1 cellular context compared by ENCODE assay signal in genomic region chr10:4947039-4947634, GRCh38.
A peak's percentile ranks its signal among the peaks of the same experiment; 100 is the strongest.
TF ChIP-seq lines count a peak whose summit lies in the region.

No MANE protein-coding gene starts in this region.

TF ChIP-seq in HepG2, 621 proteins besides CTCF, POLR2A, EP300 and RAD21 (continued from another document and continues in another):
- TF ChIP-seq GABPA (IDR thresholded peaks at IDR 0.05; ENCODE audit: low read depth, low read length) = no peak
- TF ChIP-seq GABPA (CRISPR knock-in tag; IDR thresholded peaks at IDR 0.05; ENCODE audit: low read depth) = no peak
- TF ChIP-seq, protein P1, sequence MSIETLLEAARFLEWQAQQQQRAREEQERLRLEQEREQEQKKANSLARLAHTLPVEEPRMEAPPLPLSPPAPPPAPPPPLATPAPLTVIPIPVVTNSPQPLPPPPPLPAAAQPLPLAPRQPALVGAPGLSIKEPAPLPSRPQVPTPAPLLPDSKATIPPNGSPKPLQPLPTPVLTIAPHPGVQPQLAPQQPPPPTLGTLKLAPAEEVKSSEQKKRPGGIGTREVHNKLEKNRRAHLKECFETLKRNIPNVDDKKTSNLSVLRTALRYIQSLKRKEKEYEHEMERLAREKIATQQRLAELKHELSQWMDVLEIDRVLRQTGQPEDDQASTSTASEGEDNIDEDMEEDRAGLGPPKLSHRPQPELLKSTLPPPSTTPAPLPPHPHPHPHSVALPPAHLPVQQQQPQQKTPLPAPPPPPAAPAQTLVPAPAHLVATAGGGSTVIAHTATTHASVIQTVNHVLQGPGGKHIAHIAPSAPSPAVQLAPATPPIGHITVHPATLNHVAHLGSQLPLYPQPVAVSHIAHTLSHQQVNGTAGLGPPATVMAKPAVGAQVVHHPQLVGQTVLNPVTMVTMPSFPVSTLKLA (IDR thresholded peaks at IDR 0.05) = no peak
- no peak for TF ChIP-seq KDM4B (CRISPR knock-in tag; IDR thresholded peaks at IDR 0.05)
- TF ChIP-seq MXD4 (CRISPR knock-in tag; IDR thresholded peaks at IDR 0.05) = no peak
- TF ChIP-seq, protein P2, sequence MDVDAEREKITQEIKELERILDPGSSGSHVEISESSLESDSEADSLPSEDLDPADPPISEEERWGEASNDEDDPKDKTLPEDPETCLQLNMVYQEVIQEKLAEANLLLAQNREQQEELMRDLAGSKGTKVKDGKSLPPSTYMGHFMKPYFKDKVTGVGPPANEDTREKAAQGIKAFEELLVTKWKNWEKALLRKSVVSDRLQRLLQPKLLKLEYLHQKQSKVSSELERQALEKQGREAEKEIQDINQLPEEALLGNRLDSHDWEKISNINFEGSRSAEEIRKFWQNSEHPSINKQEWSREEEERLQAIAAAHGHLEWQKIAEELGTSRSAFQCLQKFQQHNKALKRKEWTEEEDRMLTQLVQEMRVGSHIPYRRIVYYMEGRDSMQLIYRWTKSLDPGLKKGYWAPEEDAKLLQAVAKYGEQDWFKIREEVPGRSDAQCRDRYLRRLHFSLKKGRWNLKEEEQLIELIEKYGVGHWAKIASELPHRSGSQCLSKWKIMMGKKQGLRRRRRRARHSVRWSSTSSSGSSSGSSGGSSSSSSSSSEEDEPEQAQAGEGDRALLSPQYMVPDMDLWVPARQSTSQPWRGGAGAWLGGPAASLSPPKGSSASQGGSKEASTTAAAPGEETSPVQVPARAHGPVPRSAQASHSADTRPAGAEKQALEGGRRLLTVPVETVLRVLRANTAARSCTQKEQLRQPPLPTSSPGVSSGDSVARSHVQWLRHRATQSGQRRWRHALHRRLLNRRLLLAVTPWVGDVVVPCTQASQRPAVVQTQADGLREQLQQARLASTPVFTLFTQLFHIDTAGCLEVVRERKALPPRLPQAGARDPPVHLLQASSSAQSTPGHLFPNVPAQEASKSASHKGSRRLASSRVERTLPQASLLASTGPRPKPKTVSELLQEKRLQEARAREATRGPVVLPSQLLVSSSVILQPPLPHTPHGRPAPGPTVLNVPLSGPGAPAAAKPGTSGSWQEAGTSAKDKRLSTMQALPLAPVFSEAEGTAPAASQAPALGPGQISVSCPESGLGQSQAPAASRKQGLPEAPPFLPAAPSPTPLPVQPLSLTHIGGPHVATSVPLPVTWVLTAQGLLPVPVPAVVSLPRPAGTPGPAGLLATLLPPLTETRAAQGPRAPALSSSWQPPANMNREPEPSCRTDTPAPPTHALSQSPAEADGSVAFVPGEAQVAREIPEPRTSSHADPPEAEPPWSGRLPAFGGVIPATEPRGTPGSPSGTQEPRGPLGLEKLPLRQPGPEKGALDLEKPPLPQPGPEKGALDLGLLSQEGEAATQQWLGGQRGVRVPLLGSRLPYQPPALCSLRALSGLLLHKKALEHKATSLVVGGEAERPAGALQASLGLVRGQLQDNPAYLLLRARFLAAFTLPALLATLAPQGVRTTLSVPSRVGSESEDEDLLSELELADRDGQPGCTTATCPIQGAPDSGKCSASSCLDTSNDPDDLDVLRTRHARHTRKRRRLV (CRISPR knock-in tag; IDR thresholded peaks at IDR 0.05) = no peak
- no peak for TF ChIP-seq FOXP1 (IDR thresholded peaks at IDR 0.05)
- peak; percentile 84 for TF ChIP-seq FOXP1 (CRISPR knock-in tag; IDR thresholded peaks at IDR 0.05)
- TF ChIP-seq ZNF546 (CRISPR knock-in tag; conservative IDR thresholded peaks at IDR 0.05) = no peak
- no peak for TF ChIP-seq ZNF639 (CRISPR knock-in tag; conservative IDR thresholded peaks at IDR 0.05)
- peak; percentile 41; the same call in 1 of the 2 replicates for TF ChIP-seq AHDC1 (CRISPR knock-in tag; IDR thresholded peaks at IDR 0.05; ENCODE audit: borderline replicate concordance)
- TF ChIP-seq RCOR2 (CRISPR knock-in tag; IDR thresholded peaks at IDR 0.05) = 0 out of 2 replicates have a peak, but pooled peaks have one; percentile 23
- TF ChIP-seq SIX1 (CRISPR knock-in tag; IDR thresholded peaks at IDR 0.05; ENCODE audit: borderline replicate concordance) = no peak
- no peak for TF ChIP-seq ELF4 (CRISPR knock-in tag; IDR thresholded peaks at IDR 0.05; ENCODE audit: borderline replicate concordance)
- TF ChIP-seq, protein P3, sequence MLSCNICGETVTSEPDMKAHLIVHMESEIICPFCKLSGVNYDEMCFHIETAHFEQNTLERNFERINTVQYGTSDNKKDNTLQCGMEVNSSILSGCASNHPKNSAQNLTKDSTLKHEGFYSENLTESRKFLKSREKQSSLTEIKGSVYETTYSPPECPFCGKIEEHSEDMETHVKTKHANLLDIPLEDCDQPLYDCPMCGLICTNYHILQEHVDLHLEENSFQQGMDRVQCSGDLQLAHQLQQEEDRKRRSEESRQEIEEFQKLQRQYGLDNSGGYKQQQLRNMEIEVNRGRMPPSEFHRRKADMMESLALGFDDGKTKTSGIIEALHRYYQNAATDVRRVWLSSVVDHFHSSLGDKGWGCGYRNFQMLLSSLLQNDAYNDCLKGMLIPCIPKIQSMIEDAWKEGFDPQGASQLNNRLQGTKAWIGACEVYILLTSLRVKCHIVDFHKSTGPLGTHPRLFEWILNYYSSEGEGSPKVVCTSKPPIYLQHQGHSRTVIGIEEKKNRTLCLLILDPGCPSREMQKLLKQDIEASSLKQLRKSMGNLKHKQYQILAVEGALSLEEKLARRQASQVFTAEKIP (CRISPR knock-in tag; IDR thresholded peaks at IDR 0.05; ENCODE audit: borderline replicate concordance) = no peak
- no peak for TF ChIP-seq ZNF597 (CRISPR knock-in tag; IDR thresholded peaks at IDR 0.05)
- TF ChIP-seq, protein P4, sequence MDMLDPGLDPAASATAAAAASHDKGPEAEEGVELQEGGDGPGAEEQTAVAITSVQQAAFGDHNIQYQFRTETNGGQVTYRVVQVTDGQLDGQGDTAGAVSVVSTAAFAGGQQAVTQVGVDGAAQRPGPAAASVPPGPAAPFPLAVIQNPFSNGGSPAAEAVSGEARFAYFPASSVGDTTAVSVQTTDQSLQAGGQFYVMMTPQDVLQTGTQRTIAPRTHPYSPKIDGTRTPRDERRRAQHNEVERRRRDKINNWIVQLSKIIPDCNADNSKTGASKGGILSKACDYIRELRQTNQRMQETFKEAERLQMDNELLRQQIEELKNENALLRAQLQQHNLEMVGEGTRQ (IDR thresholded peaks at IDR 0.05; ENCODE audit: low read depth, low read length) = no peak
- TF ChIP-seq, protein P4 (CRISPR knock-in tag; IDR thresholded peaks at IDR 0.05; ENCODE audit: borderline replicate concordance) = no peak
- TF ChIP-seq, protein P5, sequence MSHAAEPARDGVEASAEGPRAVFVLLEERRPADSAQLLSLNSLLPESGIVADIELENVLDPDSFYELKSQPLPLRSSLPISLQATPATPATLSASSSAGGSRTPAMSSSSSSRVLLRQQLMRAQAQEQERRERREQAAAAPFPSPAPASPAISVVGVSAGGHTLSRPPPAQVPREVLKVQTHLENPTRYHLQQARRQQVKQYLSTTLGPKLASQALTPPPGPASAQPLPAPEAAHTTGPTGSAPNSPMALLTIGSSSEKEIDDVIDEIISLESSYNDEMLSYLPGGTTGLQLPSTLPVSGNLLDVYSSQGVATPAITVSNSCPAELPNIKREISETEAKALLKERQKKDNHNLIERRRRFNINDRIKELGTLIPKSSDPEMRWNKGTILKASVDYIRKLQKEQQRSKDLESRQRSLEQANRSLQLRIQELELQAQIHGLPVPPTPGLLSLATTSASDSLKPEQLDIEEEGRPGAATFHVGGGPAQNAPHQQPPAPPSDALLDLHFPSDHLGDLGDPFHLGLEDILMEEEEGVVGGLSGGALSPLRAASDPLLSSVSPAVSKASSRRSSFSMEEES (CRISPR knock-in tag; IDR thresholded peaks at IDR 0.05) = peak; percentile 46; the same call in 1 of the 2 replicates
- TF ChIP-seq AFF4 (CRISPR knock-in tag; IDR thresholded peaks at IDR 0.05) = no peak
- no peak for TF ChIP-seq MIER2 (CRISPR knock-in tag; IDR thresholded peaks at IDR 0.05)
- no peak for TF ChIP-seq ZNF556 (CRISPR knock-in tag; IDR thresholded peaks at IDR 0.05; ENCODE audit: borderline replicate concordance)
- peak; percentile 79 for TF ChIP-seq RXRB (CRISPR knock-in tag; IDR thresholded peaks at IDR 0.05; ENCODE audit: borderline replicate concordance)
- TF ChIP-seq ZNF543 (CRISPR knock-in tag; IDR thresholded peaks at IDR 0.05) = no peak
- no peak for TF ChIP-seq ATF7-NPFF (CRISPR knock-in tag; IDR thresholded peaks at IDR 0.05; ENCODE audit: low read depth)
- no peak for TF ChIP-seq PHB2 (IDR thresholded peaks at IDR 0.05; ENCODE audit: partially characterized antibody)
- no peak for TF ChIP-seq ZNF619 (CRISPR knock-in tag; IDR thresholded peaks at IDR 0.05)
- peak; percentile 66 for TF ChIP-seq RARA (CRISPR knock-in tag; IDR thresholded peaks at IDR 0.05)
- no peak; the same call in 1 of the 2 replicates for TF ChIP-seq CREM (IDR thresholded peaks at IDR 0.05)
- TF ChIP-seq CREM (CRISPR knock-in tag; IDR thresholded peaks at IDR 0.05) = no peak
- no peak for TF ChIP-seq HOXD1 (CRISPR knock-in tag; IDR thresholded peaks at IDR 0.05)
- TF ChIP-seq ZNF121 (CRISPR knock-in tag; IDR thresholded peaks at IDR 0.05) = no peak
- peak; percentile 48 for TF ChIP-seq PITX1 (CRISPR knock-in tag; IDR thresholded peaks at IDR 0.05)
- TF ChIP-seq ZNF746 (CRISPR knock-in tag; IDR thresholded peaks at IDR 0.05) = no peak
